In genomic region chr20:63577317-63577894, GRCh38 we compare ENCODE assay signal across 1 cellular context.
TF ChIP-seq lines count a peak whose summit lies in the region.

No MANE protein-coding gene starts in this region.

TF ChIP-seq in K562, 482 proteins besides CTCF, POLR2A, EP300 and RAD21:
- TF ChIP-seq CHD1 (IDR thresholded peaks at IDR 0.05; ENCODE audit: low read length) (no peak), USF2 (CRISPR knock-in tag; IDR thresholded peaks at IDR 0.05) (no peak), ZFP36 (IDR thresholded peaks at IDR 0.05; ENCODE audit: low read depth, low read length, partially characterized antibody) (no peak), SIN3A (IDR thresholded peaks at IDR 0.05; ENCODE audit: borderline replicate concordance in 2 of 2, control insufficient read depth in 1 of 2, low read depth in 2 of 2, low read length in 2 of 2) (no peak), HDAC2 (IDR thresholded peaks at IDR 0.05) (no peak), KHSRP (IDR thresholded peaks at IDR 0.05) (no peak), ZBTB8A (IDR thresholded peaks at IDR 0.05; ENCODE audit: partially characterized antibody) (no peak), ZFX (CRISPR knock-in tag; IDR thresholded peaks at IDR 0.05) (no peak), NFATC3 (IDR thresholded peaks at IDR 0.05) (no peak), GABPB1 (CRISPR knock-in tag; IDR thresholded peaks at IDR 0.05) (no peak), ZNF282 (CRISPR knock-in tag; IDR thresholded peaks at IDR 0.05) (no peak), JUNB (CRISPR knock-in tag; conservative IDR thresholded peaks at IDR 0.05) (no peak), MYBL2 (IDR thresholded peaks at IDR 0.05; ENCODE audit: low read depth) (no peak), MYBL2 (CRISPR knock-in tag; IDR thresholded peaks at IDR 0.05; ENCODE audit: borderline replicate concordance) (no peak), BRCA1 (IDR thresholded peaks at IDR 0.05) (no peak), BRCA1 (CRISPR knock-in tag; IDR thresholded peaks at IDR 0.05) (no peak), BDP1 (IDR thresholded peaks at IDR 0.05; ENCODE audit: insufficient read depth, insufficient read length) (no peak), RHOXF2B (CRISPR knock-in tag; conservative IDR thresholded peaks at IDR 0.05) (no peak), MBD1 (CRISPR knock-in tag; IDR thresholded peaks at IDR 0.05) (no peak), TCF7 (IDR thresholded peaks at IDR 0.05; ENCODE audit: borderline replicate concordance) (no peak), SIN3B (IDR thresholded peaks at IDR 0.05; ENCODE audit: low read depth) (no peak)
